Comparison of ENCODE assay signal across 22 cellular contexts in the genomic region with DNA sequence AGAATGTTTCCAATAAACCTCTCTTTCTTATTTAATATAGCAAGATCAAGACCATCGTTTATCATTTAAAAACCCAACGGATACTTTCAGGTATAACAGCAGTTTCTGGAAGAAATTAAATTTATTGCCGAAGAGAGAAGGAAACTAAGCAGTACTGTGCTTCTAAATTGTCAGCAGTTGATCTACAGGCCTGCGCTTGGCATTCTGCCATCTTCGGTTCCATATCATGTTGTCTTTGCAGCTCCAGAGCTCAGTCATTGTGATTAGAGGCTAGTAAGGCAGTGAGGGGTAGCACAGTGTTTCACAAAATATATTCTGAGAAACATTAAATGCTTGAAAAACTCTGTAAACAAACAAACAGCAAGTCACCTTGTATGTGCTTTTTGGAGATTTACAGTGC.
"Had no signal": no experiment of that assay in that cellular context is flagged by ENCODE, and none has a peak within 500 bp of the region (broad histone marks: within the 10 kb centered on the region; RNA-seq: fewer than 3 reads in every experiment).

No MANE protein-coding gene starts in this region.

- H3K9ac ChIP-seq: SK-N-SH had no signal

- DNase-seq: KBM-7, NCI-H1092, NCI-H1105 treated with DMSO at 0.1 percent for 48 hours, NCI-H1417 treated with DMSO at 0.1 percent for 48 hours, NCI-H146, NCI-H1694 treated with DMSO at 0.1 percent for 48 hours, NCI-H1930, NCI-H2081, NCI-H2107, NCI-H2171 treated with DMSO at 0.1 percent for 48 hours, NCI-H345, NCI-H524, NCI-H526 treated with DMSO at 0.1 percent for 48 hours, NCI-H82, PC-3, SHP77, SK-N-SH, SW 1271, T-cell had no signal

- H3K27ac ChIP-seq: HL-60, RWPE1 had no signal

- H3K9me3 ChIP-seq: SK-N-SH had no signal

- FAIRE-seq: HTR-8/SVneo had no signal

- H3K4me2 ChIP-seq: SK-N-SH had no signal
